In the genomic region with DNA sequence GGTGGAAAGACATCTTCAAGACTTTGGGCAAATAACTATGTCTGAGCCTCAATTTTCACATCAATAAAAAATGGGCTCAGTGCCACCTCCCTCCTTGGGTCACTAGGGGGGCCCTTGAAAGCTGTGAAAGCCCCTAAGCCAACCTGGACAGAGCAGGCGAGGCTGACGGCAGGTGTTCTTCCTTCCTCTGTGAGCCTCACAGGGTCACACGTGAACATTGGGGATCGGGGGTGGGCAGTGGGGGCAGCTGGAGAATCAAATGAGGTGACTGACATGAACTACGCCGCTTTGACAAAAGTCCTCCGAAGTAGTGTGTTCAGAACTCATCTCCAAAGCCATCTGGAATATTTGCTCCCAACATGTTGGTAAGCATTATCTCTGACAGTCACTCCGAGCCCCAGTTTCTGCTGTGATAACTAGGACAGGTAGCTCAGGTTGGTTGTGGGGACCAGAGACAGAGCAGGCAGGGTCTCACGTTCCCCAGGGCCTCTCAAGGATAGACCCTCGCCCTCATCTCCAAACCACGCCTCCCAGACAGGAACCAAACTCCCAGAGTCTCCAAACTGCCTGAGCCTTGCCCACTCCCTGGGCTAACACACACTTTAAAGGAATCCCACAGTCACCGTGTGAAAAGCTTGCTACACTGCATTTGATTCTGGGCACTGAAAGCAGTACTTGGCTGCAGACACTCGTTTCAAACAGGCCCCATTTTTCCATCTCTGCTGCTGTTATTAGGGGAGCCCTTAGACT, we compare ENCODE assay signal across 8 cellular contexts. TPM values are rescaled to one million over a fixed set of nuclear protein-coding genes. Genes with fewer than 3 reads are reported as not detected.
DNase-seq lines count a peak whose midpoint lies in the region; ATAC-seq, FAIRE-seq and TF ChIP-seq lines count a peak whose summit lies in the region.

No MANE protein-coding gene starts in this region.

- H3K27ac ChIP-seq in H9 (ENCODE audit: insufficient read length, low read depth, low read length): no peak overlapping the region
- no peak overlapping the region for H3K27ac ChIP-seq in astrocyte (ENCODE audit: low read depth, low read length)
- H3K27ac ChIP-seq in mesendoderm (ENCODE audit: low read depth, low read length): no peak overlapping the region

- H3K27me3 ChIP-seq in H9 (ENCODE audit: insufficient read depth, low read length): no peaks in the 10 kb centered on the region
- H3K27me3 ChIP-seq in astrocyte (ENCODE audit: insufficient read depth, low read length): peaks cover 9% of the 10 kb centered on the region
- no peaks in the 10 kb centered on the region for H3K27me3 ChIP-seq in mesendoderm (ENCODE audit: insufficient read depth, low read length, poor library complexity)

- H2BK5ac ChIP-seq in H9 (ENCODE audit: insufficient read length, low read length): no peak overlapping the region
- H2BK5ac ChIP-seq in mesendoderm (ENCODE audit: low read length): no peak overlapping the region

- H3K23me2 ChIP-seq in H9 (ENCODE audit: insufficient read length, low read depth, low read length, poor library complexity, severe bottlenecking): no peaks in the 10 kb centered on the region

- H3K9me3 Mint-ChIP-seq in H9 (no peaks in the 10 kb centered on the region; a peak in 2 of 5 replicates), astrocyte (ENCODE audit: unreplicated experiment) (no peaks in the 10 kb centered on the region)

- H3K4me3 ChIP-seq in AG04449 (ENCODE audit: low read depth, low read length): peak overlapping the region; percentile 51
- peak overlapping the region; percentile 18 for H3K4me3 ChIP-seq in astrocyte (ENCODE audit: insufficient read depth, low read depth, low read length)
- no peak overlapping the region for H3K4me3 ChIP-seq in mesendoderm (ENCODE audit: low read length)

- H4K20me1 ChIP-seq in H9 (ENCODE audit: control insufficient read depth, insufficient read depth, insufficient read length) (no peaks in the 10 kb centered on the region), astrocyte (ENCODE audit: insufficient read depth, low read length) (peaks cover 30% of the 10 kb centered on the region)

- TF ChIP-seq CTCF in AG04449 (IDR thresholded peaks at IDR 0.05; ENCODE audit: insufficient read depth, low read length, missing control alignments) (no peak), H9 (conservative IDR thresholded peaks at IDR 0.05) (no peak), astrocyte (IDR thresholded peaks at IDR 0.05; ENCODE audit: insufficient read depth, low read depth, low read length) (no peak)

- H3K79me1 ChIP-seq in H9 (ENCODE audit: insufficient read depth, low read depth, low read length, poor library complexity, severe bottlenecking) (no peaks in the 10 kb centered on the region), mesendoderm (ENCODE audit: low read length) (peaks cover 2% of the 10 kb centered on the region)

- no peak overlapping the region for H3T11ph ChIP-seq in H9 (ENCODE audit: low read length)

- H2AK5ac ChIP-seq in H9 (ENCODE audit: insufficient read length, low read length) (no peak overlapping the region), mesendoderm (ENCODE audit: low read length) (no peak overlapping the region)

- H3K56ac ChIP-seq in H9 (ENCODE audit: insufficient read length, low read depth, low read length) (no peak overlapping the region), mesendoderm (ENCODE audit: low read length) (peak overlapping the region; percentile 30)

- H3K27ac Mint-ChIP-seq in H9: peak overlapping the region in 1 of 3 experiments; percentile 12; a peak in 1 of 7 replicates
- H3K27ac Mint-ChIP-seq in astrocyte (ENCODE audit: unreplicated experiment): no peak overlapping the region

- H4K8ac ChIP-seq in H9 (replicated peaks; ENCODE audit: insufficient read length, low read depth, low read length): no peak overlapping the region
- H4K8ac ChIP-seq in mesendoderm (ENCODE audit: low read depth, low read length): no peak overlapping the region

- H3K4me1 ChIP-seq in H9 (ENCODE audit: insufficient read depth, low read length) (no peaks in the 10 kb centered on the region; the same call in 1 of the 2 replicates), astrocyte (ENCODE audit: insufficient read depth, low read length) (peaks cover 30% of the 10 kb centered on the region), mesendoderm (ENCODE audit: control insufficient read depth, low read depth, low read length) (peaks cover 2% of the 10 kb centered on the region)

- no peak overlapping the region for H2BK120ac ChIP-seq in H9 (ENCODE audit: low read depth, low read length, poor library complexity, severe bottlenecking)
- H2BK120ac ChIP-seq in mesendoderm (ENCODE audit: low read depth, low read length): no peak overlapping the region

- no peak for FAIRE-seq in astrocyte (lab: Jason Lieb, UNC)

- POLR2A ChIA-PET in AG04449 (lab: Yijun Ruan, JAX): interaction anchor here (0.7 kb wide), 1 partner anchor 14 kb away, joined by 4 read pairs; no protein-coding TSS in a partner anchor

- H3K36me3 Mint-ChIP-seq in H9 (ENCODE audit: insufficient read depth in 1 of 3, low read depth in 3 of 3) (no peaks in the 10 kb centered on the region; a peak in 1 of 7 replicates), astrocyte (ENCODE audit: low read depth, unreplicated experiment) (peaks cover 6% of the 10 kb centered on the region)

- H3K27me3 Mint-ChIP-seq in H9 (ENCODE audit: low read depth) (peaks cover 9% of the 10 kb centered on the region), astrocyte (ENCODE audit: low read depth, unreplicated experiment) (peaks cover 10% of the 10 kb centered on the region)

- peaks cover 33 to 42% of the 10 kb centered on the region in 2 experiments for H3K4me1 Mint-ChIP-seq in H9
- H3K4me1 Mint-ChIP-seq in astrocyte (ENCODE audit: low read depth, unreplicated experiment): peaks cover 22% of the 10 kb centered on the region

- H2BK12ac ChIP-seq in H9 (ENCODE audit: insufficient read length, low read depth, low read length): no peak overlapping the region

- H3K9me3 ChIP-seq in H9 (ENCODE audit: control insufficient read depth, low read depth, low read length) (no peaks in the 10 kb centered on the region), astrocyte (ENCODE audit: insufficient read depth, low read depth, low read length) (no peaks in the 10 kb centered on the region)

- H3K36me3 ChIP-seq in astrocyte (ENCODE audit: insufficient read depth, low read length) (no peaks in the 10 kb centered on the region), mesendoderm (ENCODE audit: control insufficient read depth, insufficient read depth, low read length) (no peaks in the 10 kb centered on the region)

- H3K18ac ChIP-seq in H9 (ENCODE audit: insufficient read length, low read depth, low read length): no peak overlapping the region
- H3K18ac ChIP-seq in mesendoderm (ENCODE audit: low read length): no peak overlapping the region

- H2BK15ac ChIP-seq in H9 (ENCODE audit: low read depth, low read length): no peak overlapping the region
- no peak overlapping the region for H2BK15ac ChIP-seq in mesendoderm (replicated peaks; ENCODE audit: low read depth)

- H3K9ac ChIP-seq in H9 (ENCODE audit: extremely low read depth, insufficient read length, low read length) (no peak overlapping the region), astrocyte (ENCODE audit: low read length) (peak overlapping the region; percentile 46), mesendoderm (ENCODE audit: low read length) (peak overlapping the region; percentile 32)

- H4K91ac ChIP-seq in H9 (ENCODE audit: insufficient read length, low read depth, low read length): no peak overlapping the region

- CTCF ChIA-PET in AG04449 (lab: Yijun Ruan, JAX): interaction anchor here (0.8 to 35.9 kb wide), 3 partner anchors 18 to 75 kb away, joined by 3 to 1359 read pairs (median 211); no protein-coding TSS in a partner anchor

- H3K79me2 ChIP-seq in H9 (ENCODE audit: insufficient read depth, low read length) (no peaks in the 10 kb centered on the region), astrocyte (ENCODE audit: insufficient read depth, low read length) (peaks cover 13% of the 10 kb centered on the region), mesendoderm (ENCODE audit: control insufficient read depth, insufficient read depth, low read length) (no peaks in the 10 kb centered on the region)

- ATAC-seq in GM18498 (IDR thresholded peaks at IDR 0.05; ENCODE audit: unreplicated experiment): no peak

- H3K4me3 Mint-ChIP-seq in H9 (peak overlapping the region; percentile 59 to 78), astrocyte (ENCODE audit: unreplicated experiment) (peak overlapping the region; percentile 77)

- no CpG with 5 or more reads among the region's 13 CpGs for WGBS in H9 (ENCODE audit: extremely low coverage, insufficient read length, low lambda C conversion rate)
- WGBS in mesendoderm (ENCODE audit: extremely low coverage, insufficient coverage, low lambda C conversion rate): no CpG with 5 or more reads among the region's 13 CpGs

- H2AFZ ChIP-seq in H9 (ENCODE audit: low read length) (peak overlapping the region; percentile 0), astrocyte (ENCODE audit: low read depth, low read length) (peak overlapping the region; percentile 82)

- no peak for DNase-seq in AG04449 (ENCODE audit: low read depth, low spot score)
- DNase-seq in H9: no peak
- DNase-seq in astrocyte (ENCODE audit: low read depth): no peak
- peak; percentile 16 for DNase-seq in mesendoderm
- no peak for DNase-seq in NCI-H2029 treated with DMSO at 0.1 percent for 48 hours (lab: John Stamatoyannopoulos, UW)
- no peak for DNase-seq in retina
- DNase-seq in NCI-H446 treated with DMSO at 0.1 percent for 48 hours (lab: John Stamatoyannopoulos, UW): no peak

- H2BK20ac ChIP-seq in H9 (ENCODE audit: low read depth, low read length, poor library complexity, severe bottlenecking): no peak overlapping the region

- H3K4ac ChIP-seq in H9 (ENCODE audit: low read depth, low read length) (no peak overlapping the region), mesendoderm (ENCODE audit: low read depth, low read length) (no peak overlapping the region)

- H3K14ac ChIP-seq in H9 (ENCODE audit: insufficient read depth, low read length): no peak overlapping the region

- H4K5ac ChIP-seq in H9 (ENCODE audit: insufficient read length, low read depth, low read length): no peak overlapping the region
- H4K5ac ChIP-seq in mesendoderm (ENCODE audit: low read length): no peak overlapping the region

- no peak overlapping the region for H3K23ac ChIP-seq in H9 (ENCODE audit: insufficient read length, low read depth, low read length)
- H3K23ac ChIP-seq in mesendoderm (ENCODE audit: low read length): no peak overlapping the region

- H3K4me2 ChIP-seq in H9 (ENCODE audit: insufficient read depth, insufficient read length, low read length) (peak overlapping the region; percentile 24), astrocyte (ENCODE audit: low read length) (peak overlapping the region; percentile 86), mesendoderm (ENCODE audit: low read length) (peak overlapping the region; percentile 71)

RNA-seq across cellular contexts. Expression of gene WFS1, which starts 0.8 kb away (rescaled TPM):
- 17.5 and 18.9 TPM in 2 replicates for total RNA-seq in H9 (2021)
- 34.7 and 39.0 TPM in 2 replicates for total RNA-seq in astrocyte
- 23.7 TPM for polyA plus RNA-seq in mesendoderm (2013, experiment 1 of 2)
- 21.6 TPM for polyA plus RNA-seq in mesendoderm (2013, experiment 2 of 2)

Comparison
In these comparisons a context has a peak if more than half of its experiments do, and no peak if none do; other contexts are left out.
1. H3K4me2 ChIP-seq: peak in every context shown above with its lines; median percentile 86 in astrocyte; 71 in mesendoderm; 24 in H9.